23 cellular contexts compared by ENCODE assay signal in genomic region chr18:46345181-46345465, GRCh38.
DNase-seq lines count a peak whose midpoint lies in the region; ATAC-seq and TF ChIP-seq lines count a peak whose summit lies in the region.
"Had no signal": no experiment of that assay in that cellular context is flagged by ENCODE, and none has a peak within 500 bp of the region (broad histone marks: within the 10 kb centered on the region; RNA-seq: fewer than 3 reads in every experiment).

No MANE protein-coding gene starts in this region.

- H3K9ac ChIP-seq in GM23248 = no peak overlapping the region

- H3K9me3 Mint-ChIP-seq in activated naive CD8-positive, alpha-beta T cell treated with anti-CD3 and anti-CD28 coated beads, Interleukin-2, amount 10 ng/mL, durations not matched to agents 7 days and 5 days = no peaks in the 10 kb centered on the region
- H3K9me3 Mint-ChIP-seq in activated naive CD8-positive, alpha-beta T cell treated with anti-CD3 and anti-CD28 coated beads for 36 hours = no peaks in the 10 kb centered on the region
- no peaks in the 10 kb centered on the region for H3K9me3 Mint-ChIP-seq in immature natural killer cell
- H3K9me3 Mint-ChIP-seq: CD4-positive, alpha-beta T cell; H9; HFFc6; T-cell had no signal

- BruUV-seq in OCI-LY7 (replicated peaks; lab: Mats Ljungman, UMichigan) = no TSS peak

- H3K36me3 Mint-ChIP-seq in activated naive CD8-positive, alpha-beta T cell treated with anti-CD3 and anti-CD28 coated beads, Interleukin-2, amount 10 ng/mL, durations not matched to agents 7 days and 5 days = no peaks in the 10 kb centered on the region
- H3K36me3 Mint-ChIP-seq in activated naive CD8-positive, alpha-beta T cell treated with anti-CD3 and anti-CD28 coated beads for 36 hours = no peaks in the 10 kb centered on the region
- H3K36me3 Mint-ChIP-seq in immature natural killer cell = peaks cover 0 to 14% (median 3%) of the 10 kb centered on the region in 3 donors
- H3K36me3 Mint-ChIP-seq: T-cell had no signal

- H3K36me3 ChIP-seq in OCI-LY7 (ENCODE audit: insufficient read depth, low read length) = no peaks in the 10 kb centered on the region
- no peaks in the 10 kb centered on the region for H3K36me3 ChIP-seq in GM23248 (ENCODE audit: low read depth)
- H3K36me3 ChIP-seq: Peyer's patch, SJCRH30 had no signal

- H4K20me1 ChIP-seq in OCI-LY7 (ENCODE audit: insufficient read depth, low read length) (no peaks in the 10 kb centered on the region), GM23248 (ENCODE audit: insufficient read depth) (no peaks in the 10 kb centered on the region)

- H3K4me2 ChIP-seq in OCI-LY7 (ENCODE audit: low read length) (peak overlapping the region; percentile 74; the same call in 1 of the 2 replicates), GM23248 (ENCODE audit: unreplicated experiment) (no peak overlapping the region)

- no peak for DNase-seq in activated naive CD8-positive, alpha-beta T cell treated with anti-CD3 and anti-CD28 coated beads, Interleukin-2, amount 10 ng/mL, durations not matched to agents 7 days and 5 days
- DNase-seq in activated naive CD8-positive, alpha-beta T cell treated with anti-CD3 and anti-CD28 coated beads for 36 hours = no peak
- DNase-seq in OCI-LY7 (ENCODE audit: low spot score) (no peak), immature natural killer cell (no peak), DMS 273 (lab: John Stamatoyannopoulos, UW; ENCODE audit: unreplicated experiment) (no peak), GM23248 (no peak), activated gamma-delta T cell (lab: John Stamatoyannopoulos, UW) (no peak)
- DNase-seq: CD4-positive, alpha-beta T cell; GDM1; H9; HFFc6; NCI-H1092; NCI-H146; NCI-H2029; NCI-H2227 treated with DMSO at 0.1 percent for 48 hours; NCI-H510A; NCI-H748 treated with DMSO at 0.1 percent for 48 hours; SJCRH30; T-cell had no signal

- no peaks in the 10 kb centered on the region for H3F3A ChIP-seq in GM23248 (ENCODE audit: insufficient read depth)

- no peak for TF ChIP-seq CTCF in OCI-LY7 (conservative IDR thresholded peaks at IDR 0.05; ENCODE audit: low read length)

- peaks cover 17% of the 10 kb centered on the region; the same call in 1 of the 2 replicates for H3K27me3 ChIP-seq in GM23248 (replicated peaks; ENCODE audit: insufficient read depth)
- H3K27me3 ChIP-seq: Peyer's patch, SJCRH30 had no signal

- H3K9me2 ChIP-seq in OCI-LY7 (ENCODE audit: insufficient read depth, low read length) (no peaks in the 10 kb centered on the region), GM23248 (ENCODE audit: insufficient read depth) (no peaks in the 10 kb centered on the region)

- ATAC-seq in activated naive CD8-positive, alpha-beta T cell treated with anti-CD3 and anti-CD28 coated beads, Interleukin-2, amount 10 ng/mL, durations not matched to agents 7 days and 5 days (ENCODE audit: low read depth) = no peak
- ATAC-seq: HepG2, K562, T-cell had no signal

- peaks cover 27% of the 10 kb centered on the region for H3K4me1 Mint-ChIP-seq in activated naive CD8-positive, alpha-beta T cell treated with anti-CD3 and anti-CD28 coated beads, Interleukin-2, amount 10 ng/mL, durations not matched to agents 7 days and 5 days
- peaks cover 19% of the 10 kb centered on the region for H3K4me1 Mint-ChIP-seq in activated naive CD8-positive, alpha-beta T cell treated with anti-CD3 and anti-CD28 coated beads for 36 hours
- peaks cover 99 to 100% of the 10 kb centered on the region in 2 donors for H3K4me1 Mint-ChIP-seq in immature natural killer cell

- H3K27me3 Mint-ChIP-seq in activated naive CD8-positive, alpha-beta T cell treated with anti-CD3 and anti-CD28 coated beads, Interleukin-2, amount 10 ng/mL, durations not matched to agents 7 days and 5 days = peaks cover 4% of the 10 kb centered on the region
- no peaks in the 10 kb centered on the region for H3K27me3 Mint-ChIP-seq in activated naive CD8-positive, alpha-beta T cell treated with anti-CD3 and anti-CD28 coated beads for 36 hours
- no peaks in the 10 kb centered on the region for H3K27me3 Mint-ChIP-seq in immature natural killer cell (ENCODE audit: low read depth in 3 of 3)
- H3K27me3 Mint-ChIP-seq: CD4-positive, alpha-beta T cell; T-cell had no signal

- H3K27ac ChIP-seq in OCI-LY7 (ENCODE audit: low read depth, low read length, poor library complexity, severe bottlenecking) (no peak overlapping the region), GM23248 (no peak overlapping the region)
- H3K27ac ChIP-seq: HL-60, Peyer's patch had no signal

- H3K79me2 ChIP-seq in OCI-LY7 (ENCODE audit: insufficient read depth, low read depth, low read length) (no peaks in the 10 kb centered on the region), GM23248 (ENCODE audit: insufficient read depth) (no peaks in the 10 kb centered on the region)

- WGBS in GM23248 (ENCODE audit: low coverage in 1 of 2, low lambda C conversion rate in 2 of 2, missing lambda C conversion rate in 2 of 2), 2 experiments = 59 to 62% methylated on average over 4 of the region's 4 CpGs

- in situ Hi-C loops in GM23248 (cut with MboI) = no loop called here

- no peaks in the 10 kb centered on the region for H3K9me3 ChIP-seq in OCI-LY7 (ENCODE audit: low read length)
- no peaks in the 10 kb centered on the region for H3K9me3 ChIP-seq in GM23248 (ENCODE audit: low read depth)
- H3K9me3 ChIP-seq: Peyer's patch, SJCRH30 had no signal

- POLR2A ChIA-PET in activated naive CD8-positive, alpha-beta T cell treated with anti-CD3 and anti-CD28 coated beads, Interleukin-2, amount 10 ng/mL, durations not matched to agents 7 days and 5 days (lab: Charles Lee) = interaction anchor here (1.1 kb wide), 1 partner anchor 9 kb away, joined by 3 read pairs; no protein-coding TSS in a partner anchor
- POLR2A ChIA-PET in OCI-LY7 (lab: Charles Lee) = no interaction called here

- H2AFZ ChIP-seq in OCI-LY7 (ENCODE audit: low read length) (no peak overlapping the region), GM23248 (no peak overlapping the region)

- H3K4me3 ChIP-seq in OCI-LY7 (ENCODE audit: low read depth, low read length, poor library complexity, severe bottlenecking) = no peak overlapping the region
- no peak overlapping the region for H3K4me3 ChIP-seq in GM23248
- H3K4me3 ChIP-seq: K562, Peyer's patch, SJCRH30 had no signal

- peak overlapping the region; percentile 54 for H3K27ac Mint-ChIP-seq in activated naive CD8-positive, alpha-beta T cell treated with anti-CD3 and anti-CD28 coated beads, Interleukin-2, amount 10 ng/mL, durations not matched to agents 7 days and 5 days
- H3K27ac Mint-ChIP-seq in activated naive CD8-positive, alpha-beta T cell treated with anti-CD3 and anti-CD28 coated beads for 36 hours = no peak overlapping the region
- H3K27ac Mint-ChIP-seq in immature natural killer cell = peak overlapping the region; percentile 3 to 97 (median 90)
- H3K27ac Mint-ChIP-seq: CD4-positive, alpha-beta T cell; HFFc6 had no signal

- H3K4me1 ChIP-seq in OCI-LY7 (ENCODE audit: insufficient read depth, low read length, poor library complexity, severe bottlenecking) (peaks cover 35% of the 10 kb centered on the region), GM23248 (ENCODE audit: insufficient read depth) (no peaks in the 10 kb centered on the region)

- H3K4me3 Mint-ChIP-seq in activated naive CD8-positive, alpha-beta T cell treated with anti-CD3 and anti-CD28 coated beads, Interleukin-2, amount 10 ng/mL, durations not matched to agents 7 days and 5 days = no peak overlapping the region
- H3K4me3 Mint-ChIP-seq in activated naive CD8-positive, alpha-beta T cell treated with anti-CD3 and anti-CD28 coated beads for 36 hours = no peak overlapping the region
- H3K4me3 Mint-ChIP-seq in immature natural killer cell = peak overlapping the region; percentile 0 to 76 (median 66)
- H3K4me3 Mint-ChIP-seq: CD4-positive, alpha-beta T cell; H9; HFFc6 had no signal

- CTCF ChIA-PET in OCI-LY7 (lab: Charles Lee; ENCODE audit: unreplicated experiment) = no interaction called here

- intact Hi-C loops in OCI-LY7 (cut with micrococcal nuclease; ENCODE audit: unreplicated experiment) = no loop called here

Comparison
In these comparisons a context has a peak if more than half of its experiments do, and no peak if none do; other contexts are left out.
1. H3K4me3 Mint-ChIP-seq: peak in immature natural killer cell (5 of 5); none in activated naive CD8-positive, alpha-beta T cell treated with anti-CD3 and anti-CD28 coated beads, Interleukin-2, amount 10 ng/mL, durations not matched to agents 7 days and 5 days (single experiment) and activated naive CD8-positive, alpha-beta T cell treated with anti-CD3 and anti-CD28 coated beads for 36 hours (single experiment).